ENCODE assay signal across 2 cellular contexts in genomic region chr1:38454236-38454635, GRCh38.
TF ChIP-seq lines count a peak whose summit lies in the region.

No MANE protein-coding gene starts in this region.

TF ChIP-seq in K562, 482 proteins besides CTCF, POLR2A, EP300 and RAD21 (continued from another document):
- TF ChIP-seq MAX (CRISPR knock-in tag; IDR thresholded peaks at IDR 0.05), result no peak
- TF ChIP-seq CHD4 (IDR thresholded peaks at IDR 0.05; ENCODE audit: insufficient read depth, insufficient replicate concordance, low read depth, low read length, poor library complexity, severe bottlenecking), result no peak
- TF ChIP-seq FOXM1 (IDR thresholded peaks at IDR 0.05; ENCODE audit: low read depth), result no peak
- no peak for TF ChIP-seq FOXM1 (CRISPR knock-in tag; IDR thresholded peaks at IDR 0.05; ENCODE audit: low read depth)
- no peak for TF ChIP-seq ZNF586 (CRISPR knock-in tag; conservative IDR thresholded peaks at IDR 0.05)
TF ChIP-seq in K562: peak in this region for 0.

TF ChIP-seq in HepG2, 621 proteins besides CTCF, POLR2A, EP300 and RAD21 (continued from another document):
- TF ChIP-seq, protein P1, sequence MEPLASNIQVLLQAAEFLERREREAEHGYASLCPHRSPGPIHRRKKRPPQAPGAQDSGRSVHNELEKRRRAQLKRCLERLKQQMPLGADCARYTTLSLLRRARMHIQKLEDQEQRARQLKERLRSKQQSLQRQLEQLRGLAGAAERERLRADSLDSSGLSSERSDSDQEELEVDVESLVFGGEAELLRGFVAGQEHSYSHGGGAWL (CRISPR knock-in tag; IDR thresholded peaks at IDR 0.05), result no peak
